Comparison of ENCODE assay signal across 8 cellular contexts in the genomic region with DNA sequence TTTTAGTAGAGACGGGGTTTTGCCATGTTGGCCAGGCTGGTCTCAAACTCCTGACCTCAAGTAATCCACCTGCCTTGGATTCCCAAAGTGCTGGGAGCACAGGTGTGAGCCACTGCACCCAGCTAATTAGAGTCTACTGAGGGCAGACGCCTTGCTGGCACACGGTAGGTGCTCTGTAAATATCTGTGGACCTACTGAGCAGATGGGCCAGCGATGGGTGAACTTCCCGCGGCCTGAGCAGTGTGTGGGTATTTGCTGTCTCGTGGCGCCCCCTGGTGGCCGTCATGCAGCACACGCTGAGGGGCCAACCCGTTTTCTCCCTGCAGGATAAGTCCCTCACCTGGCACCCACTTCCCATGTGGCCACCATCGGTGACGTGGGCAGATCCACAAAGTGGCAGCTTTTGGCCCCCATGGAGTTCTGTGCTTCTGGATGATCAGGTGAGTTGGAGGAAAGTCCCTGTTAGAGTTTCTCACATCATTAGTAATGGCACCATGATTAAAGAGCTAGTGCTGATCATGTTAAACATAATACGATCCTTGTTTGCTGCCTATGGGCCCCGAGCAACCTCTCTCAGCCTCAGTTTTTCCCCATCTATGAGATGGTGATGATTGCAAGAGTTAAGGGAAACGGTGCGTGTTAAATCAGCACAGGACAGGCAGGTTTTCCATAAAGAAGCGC.
DNase-seq lines count a peak whose midpoint lies in the region; ATAC-seq lines count a peak whose summit lies in the region.

No MANE protein-coding gene starts in this region.

- no peak overlapping the region for H3K27ac ChIP-seq in effector memory CD4-positive, alpha-beta T cell (ENCODE audit: insufficient read depth, low read length, poor library complexity, severe bottlenecking)

- no peak overlapping the region for H3K27ac Mint-ChIP-seq in memory B cell

- no peaks in the 10 kb centered on the region for H3K9me3 Mint-ChIP-seq in memory B cell

- peaks cover 5% of the 10 kb centered on the region for H3K27me3 Mint-ChIP-seq in memory B cell

- H3K4me1 Mint-ChIP-seq in memory B cell = no peaks in the 10 kb centered on the region

- ATAC-seq in HG02981 (IDR thresholded peaks at IDR 0.05; ENCODE audit: unreplicated experiment) = peak; percentile 73
- ATAC-seq in memory B cell (ENCODE audit: low read depth) = peak; percentile 95
- ATAC-seq in HG03159 (IDR thresholded peaks at IDR 0.05; ENCODE audit: unreplicated experiment) = no peak

- H3K27me3 ChIP-seq in effector memory CD4-positive, alpha-beta T cell (replicated peaks; ENCODE audit: control insufficient read depth, insufficient read depth, low read length, poor library complexity, severe bottlenecking) = no peaks in the 10 kb centered on the region

- peaks cover 18% of the 10 kb centered on the region for H3K36me3 ChIP-seq in effector memory CD4-positive, alpha-beta T cell (ENCODE audit: control insufficient read depth, insufficient read depth, low read length)

- H3K9me3 ChIP-seq in effector memory CD4-positive, alpha-beta T cell (ENCODE audit: control insufficient read depth, low read length) = no peaks in the 10 kb centered on the region

- no peaks in the 10 kb centered on the region for H3K4me1 ChIP-seq in effector memory CD4-positive, alpha-beta T cell (ENCODE audit: control insufficient read depth, insufficient read depth, low read length, poor library complexity, severe bottlenecking)

- no peak overlapping the region for H3K4me3 Mint-ChIP-seq in memory B cell

- peak; percentile 72 for DNase-seq in EL
- peak; percentile 41 for DNase-seq in NCI-H82 treated with DMSO at 0.1 percent for 48 hours (lab: John Stamatoyannopoulos, UW; ENCODE audit: unreplicated experiment)
- DNase-seq in activated CD8-positive, alpha-beta memory T cell treated with anti-CD3 and anti-CD28 coated beads for 1 hour (ENCODE audit: extremely low read depth in 1 of 2, low read depth in 1 of 2) = peak; percentile 42 to 65
- DNase-seq in effector memory CD4-positive, alpha-beta T cell = peak; percentile 58 to 69 (median 64)
- DNase-seq in memory B cell (ENCODE audit: low spot score in 2 of 2) = peak; percentile 67 to 72
- peak; percentile 36 to 47 for DNase-seq in stimulated activated CD8-positive, alpha-beta memory T cell treated with anti-CD3 and anti-CD28 coated beads, Interleukin-15, amount 100 ng/mL, for 4 hours (ENCODE audit: low read depth in 2 of 2)

- no peak overlapping the region for H3K4me3 ChIP-seq in effector memory CD4-positive, alpha-beta T cell (ENCODE audit: insufficient read depth, low read depth, low read length, poor library complexity, severe bottlenecking)

- H3K36me3 Mint-ChIP-seq in memory B cell = peaks cover 6% of the 10 kb centered on the region
